Comparison of ENCODE assay signal across 7 cellular contexts in genomic region chr14:106626942-106627588, GRCh38.
A peak's percentile ranks its signal among the peaks of the same experiment; 100 is the strongest.
DNase-seq lines count a peak whose midpoint lies in the region; TF ChIP-seq lines count a peak whose summit lies in the region.
"Not testable (repeated sequence)": the region's sequence is repeated elsewhere in the genome, so short reads cannot be mapped to it uniquely, and the experiment has no call there.

No MANE protein-coding gene starts in this region.

- H3K36me3 Mint-ChIP-seq in immature natural killer cell, result not testable (repeated sequence)

- not testable (repeated sequence) for H3K9me3 Mint-ChIP-seq in immature natural killer cell

- H3K4me3 ChIP-seq in GM12865 (ENCODE audit: low read depth, low read length); LNCaP clone FGC (ENCODE audit: low read depth, low read length): not testable (repeated sequence)

- TF ChIP-seq CTCF in GM12865 (IDR thresholded peaks at IDR 0.05; ENCODE audit: insufficient read depth, low read depth, low read length, missing control alignments) (peak; percentile 63), LNCaP clone FGC (IDR thresholded peaks at IDR 0.05; ENCODE audit: control insufficient read depth, extremely low read depth, insufficient read depth) (peak; percentile 89)

- DNase-seq in GM12865 (ENCODE audit: low read depth) (peak; percentile 63), immature natural killer cell (peak; percentile 58 to 71 (median 62))
- not testable (repeated sequence) for DNase-seq in LNCaP clone FGC (ENCODE audit: low read depth)
- DNase-seq in NK-92 treated with Interleukin-12 subunit alpha and Interleukin-12 subunit beta, amount 100 ng/mL, for 24 hours (lab: John Stamatoyannopoulos, UW), result peak; percentile 47
- DNase-seq in activated CD4-positive, alpha-beta T cell treated with anti-CD3 and anti-CD28 coated beads for 1 hour, result peak; percentile 43
- DNase-seq in activated gamma-delta T cell treated with anti-CD3 and anti-CD28 coated beads, Interleukin-2, amount 50 U/mL, for 16 hours (ENCODE audit: low read depth), result peak; percentile 72
- DNase-seq in stimulated activated CD4-positive, alpha-beta T cell treated with anti-CD3 and anti-CD28 coated beads, Interleukin-2, amount 100 ng/mL, for 4 hours (ENCODE audit: low read depth), result peak; percentile 42

- not testable (repeated sequence) for H3K27ac Mint-ChIP-seq in immature natural killer cell

- not testable (repeated sequence) for H3K4me3 Mint-ChIP-seq in immature natural killer cell

- not testable (repeated sequence) for H3K27me3 Mint-ChIP-seq in immature natural killer cell (ENCODE audit: low read depth in 3 of 3)

- peaks cover 14 to 37% of the 10 kb centered on the region in 2 donors for H3K4me1 Mint-ChIP-seq in immature natural killer cell
